8 cellular contexts compared by ENCODE assay signal in genomic region chr7:102395620-102395957, GRCh38. TPM values are rescaled to one million over a fixed set of nuclear protein-coding genes. Genes with fewer than 3 reads are reported as not detected.
DNase-seq lines count a peak whose midpoint lies in the region; ATAC-seq and TF ChIP-seq lines count a peak whose summit lies in the region.

No MANE protein-coding gene starts in this region.

- H3K4me3 Mint-ChIP-seq in osteocyte (ENCODE audit: unreplicated experiment), result peak overlapping the region; percentile 97

- peak overlapping the region; percentile 98 for H3K27ac Mint-ChIP-seq in osteocyte (ENCODE audit: unreplicated experiment)

- H3K27ac ChIP-seq in SK-N-SH (ENCODE audit: low read depth in 2 of 2, low read length in 1 of 2) (peak overlapping the region; percentile 80 to 88), Peyer's patch (peak overlapping the region; percentile 74 to 86 (median 76))

- DNase-seq in SK-N-SH, result no peak
- no peak for DNase-seq in Peyer's patch
- no peak for DNase-seq in osteocyte (ENCODE audit: extremely low spot score, unreplicated experiment)
- DNase-seq in SIG-M5 (lab: John Stamatoyannopoulos, UW), result no peak
- DNase-seq in erythroblast (lab: John Stamatoyannopoulos, UW), result no peak

- H3K9me2 ChIP-seq in SK-N-SH, result no peaks in the 10 kb centered on the region

- H3K4me3 ChIP-seq in SK-N-SH (ENCODE audit: low read depth in 2 of 2, low read length in 1 of 2), result peak overlapping the region; percentile 67 to 97
- H3K4me3 ChIP-seq in Peyer's patch, result peak overlapping the region; percentile 70 to 94 (median 82)

- no peaks in the 10 kb centered on the region for H3K9me3 Mint-ChIP-seq in osteocyte (ENCODE audit: unreplicated experiment)

- 19% methylated on average over 10 of the region's 10 CpGs for WGBS in SK-N-SH (ENCODE audit: low lambda C conversion rate)

- TF ChIP-seq EP300 in SK-N-SH (IDR thresholded peaks at IDR 0.05; ENCODE audit: borderline replicate concordance in 1 of 2, low read depth in 1 of 2, low read length in 1 of 2), result no peak

- no peaks in the 10 kb centered on the region for H4K20me1 ChIP-seq in SK-N-SH (ENCODE audit: insufficient read depth)

- peak overlapping the region; percentile 94 for H3K9ac ChIP-seq in SK-N-SH

- CTCF ChIA-PET in SK-N-SH (lab: Yijun Ruan, JAX), result interaction anchor here (0.6 to 18.3 kb wide), 10 partner anchors 9 to 853 kb away, joined by 3 to 421 read pairs (median 4); partner anchors contain the start of gene SH2B2

- peaks cover 34% of the 10 kb centered on the region for H3K79me2 ChIP-seq in SK-N-SH (ENCODE audit: insufficient read depth)

- ATAC-seq in SK-N-SH treated with all-trans-retinoic acid at 6 μM for 48 hours (no peak; the same call in 2 of the 3 replicates), esophagus mucosa (peak; percentile 24), GM18870 (IDR thresholded peaks at IDR 0.05; ENCODE audit: unreplicated experiment) (no peak)

- POLR2A ChIA-PET in SK-N-SH (lab: Yijun Ruan, JAX), result interaction anchor here (0.8 to 2.8 kb wide), 9 partner anchors 9 to 1230 kb away, joined by 3 to 19 read pairs (median 4); partner anchors contain the start of genes SH2B2 and VGF

- peaks cover 18% of the 10 kb centered on the region for H3K4me1 Mint-ChIP-seq in osteocyte (ENCODE audit: unreplicated experiment)

- no peak for TF ChIP-seq CTCF in SK-N-SH (IDR thresholded peaks at IDR 0.05)
- no peak for TF ChIP-seq CTCF in Peyer's patch (IDR thresholded peaks at IDR 0.05)
- TF ChIP-seq CTCF in osteocyte (IDR thresholded peaks at IDR 0.05), result no peak

- peak overlapping the region; percentile 94 for H2AFZ ChIP-seq in SK-N-SH (ENCODE audit: low read depth)

- H3K27me3 Mint-ChIP-seq in osteocyte (ENCODE audit: unreplicated experiment), result no peaks in the 10 kb centered on the region

- TF ChIP-seq POLR2A in Peyer's patch (IDR thresholded peaks at IDR 0.05), result no peak
- no peak for TF ChIP-seq POLR2A in erythroblast (IDR thresholded peaks at IDR 0.05; ENCODE audit: low read length)

- H3K36me3 ChIP-seq in SK-N-SH (replicated peaks in 1 of 2; ENCODE audit: control insufficient read depth in 1 of 2, insufficient read depth in 2 of 2, low read length in 1 of 2) (peaks cover 19 to 38% of the 10 kb centered on the region in 2 experiments), Peyer's patch (peaks cover 0 to 26% (median 0%) of the 10 kb centered on the region in 3 donors)

- H3K36me3 Mint-ChIP-seq in osteocyte (ENCODE audit: unreplicated experiment), result peaks cover 9% of the 10 kb centered on the region

- H3K27me3 ChIP-seq in SK-N-SH (ENCODE audit: insufficient read depth), result no peaks in the 10 kb centered on the region
- no peaks in the 10 kb centered on the region for H3K27me3 ChIP-seq in Peyer's patch

- TF ChIP-seq RAD21 in SK-N-SH (IDR thresholded peaks at IDR 0.05; ENCODE audit: low read length), result no peak

- H3K4me1 ChIP-seq in SK-N-SH (ENCODE audit: control insufficient read depth in 1 of 2, insufficient read depth in 2 of 2, low read depth in 1 of 2, low read length in 1 of 2) (peaks cover 0 to 7% of the 10 kb centered on the region in 2 experiments; a peak in 2 of 4 replicates), Peyer's patch (peaks cover 0 to 8% (median 3%) of the 10 kb centered on the region in 4 donors)

- peak overlapping the region; percentile 86 for H3K4me2 ChIP-seq in SK-N-SH

- H3K9me3 ChIP-seq in SK-N-SH (no peaks in the 10 kb centered on the region), Peyer's patch (no peaks in the 10 kb centered on the region)

- H3F3A ChIP-seq in SK-N-SH (replicated peaks; ENCODE audit: insufficient read depth), result peaks cover 29% of the 10 kb centered on the region

TF ChIP-seq in SK-N-SH, 30 proteins besides CTCF, POLR2A, EP300 and RAD21 (continues in another document):
- no peak for TF ChIP-seq TAF1 (IDR thresholded peaks at IDR 0.05; ENCODE audit: borderline replicate concordance, low read depth, low read length)
- TF ChIP-seq SMC3 (IDR thresholded peaks at IDR 0.05; ENCODE audit: low read depth, low read length), result no peak
- no peak for TF ChIP-seq REST (IDR thresholded peaks at IDR 0.05; ENCODE audit: low read depth, low read length)
- TF ChIP-seq MEF2A (IDR thresholded peaks at IDR 0.05; ENCODE audit: borderline replicate concordance, low read depth), result no peak
- no peak for TF ChIP-seq FOSL2 (IDR thresholded peaks at IDR 0.05; ENCODE audit: borderline replicate concordance, low read depth)
- no peak for TF ChIP-seq GATA2 (CRISPR knock-in tag; IDR thresholded peaks at IDR 0.05)

TF ChIP-seq in SK-N-SH treated with all-trans-retinoic acid at 6 μM for 48 hours, 23 proteins besides CTCF, POLR2A, EP300 and RAD21:
- no peak for TF ChIP-seq TSHZ2 (CRISPR knock-in tag; IDR thresholded peaks at IDR 0.05)

RNA-seq across cellular contexts. Expression of gene PRKRIP1, which starts 0.6 kb away (rescaled TPM):
- polyA plus RNA-seq in SK-N-SH (2012; rRNA removed), result 41.2 and 55.0 TPM in 2 replicates
- polyA plus RNA-seq in SK-N-SH (2012; cell fraction: cytosol; rRNA removed), result 27.2 and 30.5 TPM in 2 replicates
- polyA plus RNA-seq in SK-N-SH (2012; cell fraction: nucleus; rRNA removed), result 216 and 262 TPM in 2 replicates
- total RNA-seq in Peyer's patch (10 to 100 TPM; 20.7 to 63.5 (median 38.2) TPM), esophagus mucosa (9.6 TPM), osteocyte (30.1 and 32.2 TPM in 2 replicates)

RNA-seq across cellular contexts. Expression of gene ORAI2, which starts 37.8 kb away (rescaled TPM):
- 78.7 and 85.8 TPM in 2 replicates for polyA plus RNA-seq in SK-N-SH (2012; rRNA removed)
- polyA plus RNA-seq in SK-N-SH (2012; cell fraction: cytosol; rRNA removed), result 45.2 and 61.9 TPM in 2 replicates
- polyA plus RNA-seq in SK-N-SH (2012; cell fraction: nucleus; rRNA removed), result 38.0 and 52.2 TPM in 2 replicates
- total RNA-seq in Peyer's patch, result 10 to 100 TPM in 1 of 4 donors, 1 to 10 TPM in 3; 2.1 to 39.6 (median 4.2) TPM
- 3.1 TPM for total RNA-seq in esophagus mucosa
- total RNA-seq in osteocyte, result 46.3 and 47.8 TPM in 2 replicates

RNA-seq across cellular contexts. Expression of gene SPDYE6, which starts 39.3 kb away (rescaled TPM):
- not detected in 2 replicates for polyA plus RNA-seq in SK-N-SH (2012; rRNA removed)
- not detected in 2 replicates for polyA plus RNA-seq in SK-N-SH (2012; cell fraction: cytosol; rRNA removed)
- not detected in 2 replicates for polyA plus RNA-seq in SK-N-SH (2012; cell fraction: nucleus; rRNA removed)
- total RNA-seq in Peyer's patch (not detected), esophagus mucosa (not detected), osteocyte (not detected in 2 replicates)
